In genomic region chr1:44316231-44316759, GRCh38 we compare ENCODE assay signal across 15 cellular contexts. TPM values are rescaled to one million over a fixed set of nuclear protein-coding genes. Genes with fewer than 3 reads are reported as not detected.
DNase-seq lines count a peak whose midpoint lies in the region; ATAC-seq and TF ChIP-seq lines count a peak whose summit lies in the region.
"Had no signal": no experiment of that assay in that cellular context is flagged by ENCODE, and none has a peak within 500 bp of the region (broad histone marks: within the 10 kb centered on the region; RNA-seq: fewer than 3 reads in every experiment).

No MANE protein-coding gene starts in this region.

- DNase-seq in NCI-H1092 treated with DMSO at 0.1 percent for 48 hours (lab: John Stamatoyannopoulos, UW) (peak; percentile 21), NCI-H1092 (lab: John Stamatoyannopoulos, UW) (no peak), NCI-H146 treated with DMSO at 0.1 percent for 48 hours (lab: John Stamatoyannopoulos, UW; ENCODE audit: unreplicated experiment) (peak; percentile 30), pons (ENCODE audit: low spot score) (peak; percentile 36), osteoblast (ENCODE audit: insufficient read length, low spot score, missing footprints) (no peak), NCI-H446 (lab: John Stamatoyannopoulos, UW) (no peak)
- DNase-seq in activated T-helper 2 cell treated with anti-CD3 and anti-CD28 coated beads, Interferon-gamma antibody, Interleukin-2, Interleukin-4, amounts not matched to agents 10 μg/mL and 5 μg/mL and 100 μg/mL, durations not matched to agents 14 hours and 24 hours and 36 hours (ENCODE audit: low spot score): no peak
- DNase-seq: 8988T; activated CD4-positive, CD25-positive, alpha-beta regulatory T cell; effector memory CD8-positive, alpha-beta T cell; naive thymus-derived CD8-positive, alpha-beta T cell; stimulated activated CD4-positive, alpha-beta T cell treated with anti-CD3 and anti-CD28 coated beads, Interleukin-2, amount 100 ng/mL, for 24 hours; testis had no signal

- intact Hi-C loops in activated T-helper 2 cell treated with anti-CD3 and anti-CD28 coated beads, Interferon-gamma antibody, Interleukin-2, Interleukin-4, amounts not matched to agents 10 μg/mL and 5 μg/mL and 100 μg/mL, durations not matched to agents 14 hours and 24 hours and 36 hours (cut with micrococcal nuclease): no loop called here

- no peak overlapping the region for H3K27ac ChIP-seq in osteoblast (ENCODE audit: low read depth, low read length)
- H3K27ac ChIP-seq: testis had no signal

- H3K36me3 Mint-ChIP-seq in activated T-helper 2 cell treated with anti-CD3 and anti-CD28 coated beads, Interferon-gamma antibody, Interleukin-2, Interleukin-4, amounts not matched to agents 10 μg/mL and 5 μg/mL and 100 μg/mL, durations not matched to agents 14 hours and 24 hours and 36 hours (ENCODE audit: low read depth): peaks cover 18% of the 10 kb centered on the region

- H3K36me3 ChIP-seq in osteoblast (ENCODE audit: insufficient read depth, low read length): peaks cover 57% of the 10 kb centered on the region

- no peak for ATAC-seq in GM19035 (IDR thresholded peaks at IDR 0.05; ENCODE audit: unreplicated experiment)
- ATAC-seq: effector memory CD8-positive, alpha-beta T cell; naive thymus-derived CD8-positive, alpha-beta T cell had no signal

- H3K4me1 ChIP-seq in osteoblast (ENCODE audit: insufficient read depth, low read length): peaks cover 6% of the 10 kb centered on the region
- H3K4me1 ChIP-seq: testis had no signal

- H3K9me3 Mint-ChIP-seq in activated T-helper 2 cell treated with anti-CD3 and anti-CD28 coated beads, Interferon-gamma antibody, Interleukin-2, Interleukin-4, amounts not matched to agents 10 μg/mL and 5 μg/mL and 100 μg/mL, durations not matched to agents 14 hours and 24 hours and 36 hours: no peaks in the 10 kb centered on the region
- H3K9me3 Mint-ChIP-seq: activated naive CD4-positive, alpha-beta T cell treated with anti-CD3 and anti-CD28 coated beads, Interleukin-2, amount 50 U/mL, for 72 hours; effector memory CD8-positive, alpha-beta T cell; naive thymus-derived CD8-positive, alpha-beta T cell had no signal

- no peak overlapping the region for H2AFZ ChIP-seq in osteoblast (ENCODE audit: low read length)

- peaks cover 21% of the 10 kb centered on the region for H3K4me1 Mint-ChIP-seq in activated T-helper 2 cell treated with anti-CD3 and anti-CD28 coated beads, Interferon-gamma antibody, Interleukin-2, Interleukin-4, amounts not matched to agents 10 μg/mL and 5 μg/mL and 100 μg/mL, durations not matched to agents 14 hours and 24 hours and 36 hours (ENCODE audit: low read depth)

- TF ChIP-seq CTCF in osteoblast (IDR thresholded peaks at IDR 0.05; ENCODE audit: extremely low read depth, low read depth, low read length): no peak

- H3K27me3 Mint-ChIP-seq in activated T-helper 2 cell treated with anti-CD3 and anti-CD28 coated beads, Interferon-gamma antibody, Interleukin-2, Interleukin-4, amounts not matched to agents 10 μg/mL and 5 μg/mL and 100 μg/mL, durations not matched to agents 14 hours and 24 hours and 36 hours (ENCODE audit: low read depth): no peaks in the 10 kb centered on the region
- H3K27me3 Mint-ChIP-seq: effector memory CD8-positive, alpha-beta T cell; naive thymus-derived CD8-positive, alpha-beta T cell had no signal

- H3K4me3 Mint-ChIP-seq in activated T-helper 2 cell treated with anti-CD3 and anti-CD28 coated beads, Interferon-gamma antibody, Interleukin-2, Interleukin-4, amounts not matched to agents 10 μg/mL and 5 μg/mL and 100 μg/mL, durations not matched to agents 14 hours and 24 hours and 36 hours (ENCODE audit: low read depth): no peak overlapping the region
- H3K4me3 Mint-ChIP-seq: effector memory CD8-positive, alpha-beta T cell; naive thymus-derived CD8-positive, alpha-beta T cell had no signal

- no peaks in the 10 kb centered on the region for H3K79me2 ChIP-seq in osteoblast (ENCODE audit: insufficient read depth, low read length)

- H3K27me3 ChIP-seq in osteoblast (ENCODE audit: insufficient read depth, low read length): no peaks in the 10 kb centered on the region
- H3K27me3 ChIP-seq: testis had no signal

- H3K4me3 ChIP-seq in osteoblast (ENCODE audit: insufficient read depth, low read length): no peak overlapping the region
- H3K4me3 ChIP-seq: testis had no signal

- no peaks in the 10 kb centered on the region for H3K9me3 ChIP-seq in osteoblast (ENCODE audit: low read depth, low read length)
- H3K9me3 ChIP-seq: testis had no signal

- no peak overlapping the region for H3K4me2 ChIP-seq in osteoblast (ENCODE audit: insufficient read depth, low read length)

- peak overlapping the region; percentile 17 for H3K27ac Mint-ChIP-seq in activated T-helper 2 cell treated with anti-CD3 and anti-CD28 coated beads, Interferon-gamma antibody, Interleukin-2, Interleukin-4, amounts not matched to agents 10 μg/mL and 5 μg/mL and 100 μg/mL, durations not matched to agents 14 hours and 24 hours and 36 hours
- H3K27ac Mint-ChIP-seq: activated naive CD4-positive, alpha-beta T cell treated with anti-CD3 and anti-CD28 coated beads, Interleukin-2, amount 50 U/mL, for 72 hours; naive thymus-derived CD8-positive, alpha-beta T cell had no signal

- H4K20me1 ChIP-seq in osteoblast (ENCODE audit: insufficient read depth, low read length): peaks cover 12% of the 10 kb centered on the region

RNA-seq across cellular contexts. Expression of gene ERI3, which starts 38.8 kb away (rescaled TPM):
- total RNA-seq in activated T-helper 2 cell treated with anti-CD3 and anti-CD28 coated beads, Interferon-gamma antibody, Interleukin-2, Interleukin-4, amounts not matched to agents 10 μg/mL and 5 μg/mL and 100 μg/mL, durations not matched to agents 14 hours and 24 hours and 36 hours: 40.6 and 43.5 TPM in 2 replicates
- total RNA-seq in osteoblast: 52.8 and 58.3 TPM in 2 replicates

Comparison
In these comparisons a context has a peak if more than half of its experiments do, and no peak if none do; other contexts are left out.
1. DNase-seq: peak in NCI-H1092 treated with DMSO at 0.1 percent for 48 hours (single experiment), NCI-H146 treated with DMSO at 0.1 percent for 48 hours (single experiment) and pons (single experiment); none in NCI-H1092 (single experiment), activated T-helper 2 cell treated with anti-CD3 and anti-CD28 coated beads, Interferon-gamma antibody, Interleukin-2, Interleukin-4, amounts not matched to agents 10 μg/mL and 5 μg/mL and 100 μg/mL, durations not matched to agents 14 hours and 24 hours and 36 hours (single experiment), osteoblast (single experiment) and NCI-H446 (0 of 2).